16 cellular contexts compared by ENCODE assay signal in the genomic region with DNA sequence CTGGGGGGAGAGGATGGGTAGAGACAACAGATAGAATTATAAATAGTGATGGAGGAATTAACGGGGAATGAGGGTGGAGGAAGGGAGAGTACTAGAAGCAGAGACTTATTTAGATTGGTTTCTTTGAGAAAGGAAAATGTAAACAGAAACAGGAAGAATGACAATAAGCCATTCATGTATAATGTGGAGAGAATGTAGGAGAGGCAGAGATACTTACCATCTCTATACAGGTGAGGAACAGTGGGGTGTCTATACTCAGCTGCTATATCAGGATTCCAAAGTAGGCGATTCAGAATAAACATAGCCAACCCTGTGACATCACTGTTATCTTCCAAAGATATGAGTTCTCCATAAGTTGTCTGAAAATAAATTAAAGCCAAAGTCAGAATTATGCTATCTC.
"Had no signal": no experiment of that assay in that cellular context is flagged by ENCODE, and none has a peak within 500 bp of the region (broad histone marks: within the 10 kb centered on the region; RNA-seq: fewer than 3 reads in every experiment).

No MANE protein-coding gene starts in this region.

- H3K9me3 ChIP-seq: left ventricle myocardium inferior, mucosa of descending colon, prostate gland, right atrium auricular region, tibial artery had no signal

- H3K36me3 ChIP-seq: left ventricle myocardium inferior, prostate gland, right atrium auricular region, tibial artery had no signal

- H3K27ac Mint-ChIP-seq: activated naive CD8-positive, alpha-beta T cell; neural progenitor cell had no signal

- H3K4me1 ChIP-seq: foreskin keratinocyte, left ventricle myocardium inferior, neural progenitor cell, prostate gland, right atrium auricular region had no signal

- H3K4me1 Mint-ChIP-seq: naive B cell, neural progenitor cell had no signal

- H3K9me3 Mint-ChIP-seq: naive B cell, neural progenitor cell had no signal

- H3K4me2 ChIP-seq: neural progenitor cell had no signal

- DNase-seq: activated CD4-positive, alpha-beta T cell treated with anti-CD3 and anti-CD28 coated beads, Interleukin-2, amount 50 U/mL, for 48 hours; activated gamma-delta T cell; amniotic stem cell; hippocampal formation; left ventricle myocardium inferior; mucosa of descending colon; naive B cell; stimulated activated CD4-positive, alpha-beta T cell treated with anti-CD3 and anti-CD28 coated beads, Interleukin-2, amount 100 ng/mL, for 24 hours; stimulated activated naive CD4-positive, alpha-beta T cell treated with Interleukin-2 at 50 U/mL for 16 hours; T1000; tibial artery had no signal

- H2AFZ ChIP-seq: neural progenitor cell had no signal

- H3K4me3 ChIP-seq: left ventricle myocardium inferior, mucosa of descending colon, neural progenitor cell, prostate gland, right atrium auricular region, tibial artery had no signal

- H3K27ac ChIP-seq: foreskin keratinocyte, left ventricle myocardium inferior, neural progenitor cell, prostate gland, right atrium auricular region, tibial artery had no signal

- H3K4me3 Mint-ChIP-seq: activated naive CD8-positive, alpha-beta T cell; naive B cell; neural progenitor cell had no signal

- H3K27me3 ChIP-seq: foreskin keratinocyte, neural progenitor cell, right atrium auricular region, tibial artery had no signal

- H3K36me3 Mint-ChIP-seq: naive B cell had no signal

- H3K9ac ChIP-seq: neural progenitor cell had no signal

- H3K27me3 Mint-ChIP-seq: activated naive CD8-positive, alpha-beta T cell; naive B cell had no signal
